In the genomic region with DNA sequence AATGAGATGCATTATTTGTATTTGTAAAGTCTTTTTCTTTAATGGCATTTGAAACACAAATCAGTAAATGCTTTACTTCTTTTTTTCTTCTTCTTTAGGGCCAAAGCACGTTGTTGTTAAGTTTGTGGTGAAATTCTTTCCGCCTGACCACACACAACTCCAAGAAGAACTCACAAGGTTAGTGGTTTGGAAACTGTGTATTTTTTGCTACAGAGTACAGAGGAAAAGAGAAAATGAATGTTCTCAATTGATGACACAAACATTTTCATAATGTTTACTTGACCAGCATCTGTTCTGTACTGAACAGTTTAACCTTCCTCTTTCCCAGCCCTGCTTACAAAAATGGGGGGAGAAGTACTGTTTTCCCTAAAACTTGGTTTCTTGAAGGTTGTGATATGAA, we compare ENCODE assay signal across 25 cellular contexts.
DNase-seq lines count a peak whose midpoint lies in the region; ATAC-seq and TF ChIP-seq lines count a peak whose summit lies in the region.
"Had no signal": no experiment of that assay in that cellular context is flagged by ENCODE, and none has a peak within 500 bp of the region (broad histone marks: within the 10 kb centered on the region; RNA-seq: fewer than 3 reads in every experiment).

No MANE protein-coding gene starts in this region.

- H3K9ac ChIP-seq in BLaER1 = no peak overlapping the region

- no peak for TF ChIP-seq CTCF in fibroblast of villous mesenchyme (IDR thresholded peaks at IDR 0.05; ENCODE audit: insufficient read depth, low read depth, low read length)
- TF ChIP-seq CTCF in nephron progenitor cell (IDR thresholded peaks at IDR 0.05) = no peak
- TF ChIP-seq CTCF in brain microvascular endothelial cell (IDR thresholded peaks at IDR 0.05; ENCODE audit: low read depth, low read length, missing control alignments) = no peak

- H4K20me1 ChIP-seq in BLaER1 = no peaks in the 10 kb centered on the region

- no peak overlapping the region for H3K4me3 Mint-ChIP-seq in nephron progenitor cell
- H3K4me3 Mint-ChIP-seq: activated naive CD8-positive, alpha-beta T cell treated with anti-CD3 and anti-CD28 coated beads for 36 hours; activated T-cell treated with anti-CD3 and anti-CD28 coated beads, Interleukin-2, amount 50 U/mL, for 72 hours; T-helper 1 cell treated with Interleukin-12 subunit alpha and Interleukin-12 subunit beta and Interleukin-4 antibody, amounts not matched to agents 30 μg/mL and 1 μg/mL, for 36 hours; WTC11 had no signal

- DNase-seq in RPMI7951 (ENCODE audit: low read depth) (peak; percentile 7), fibroblast of villous mesenchyme (ENCODE audit: low read depth) (peak; percentile 80), nephron progenitor cell (no peak), brain microvascular endothelial cell (no peak)
- DNase-seq in effector memory CD4-positive, alpha-beta T cell = no peak
- DNase-seq: activated naive CD8-positive, alpha-beta T cell treated with anti-CD3 and anti-CD28 coated beads for 36 hours; activated T-cell treated with anti-CD3 and anti-CD28 coated beads, Interleukin-2, amount 50 U/mL, for 72 hours; caudate nucleus; esophagus squamous epithelium; hippocampal formation; left ventricle myocardium inferior; NCI-H2081 treated with DMSO at 0.1 percent for 48 hours; NCI-H526; ovary; SIG-M5; stimulated activated CD4-positive, alpha-beta T cell treated with anti-CD3 and anti-CD28 coated beads, Interleukin-4, amount 100 ng/mL, for 1 hour had no signal

- H3K27ac Mint-ChIP-seq in nephron progenitor cell = peak overlapping the region; percentile 18
- H3K27ac Mint-ChIP-seq: activated naive CD8-positive, alpha-beta T cell treated with anti-CD3 and anti-CD28 coated beads for 36 hours; activated T-cell treated with anti-CD3 and anti-CD28 coated beads, Interleukin-2, amount 50 U/mL, for 72 hours; T-helper 1 cell treated with Interleukin-12 subunit alpha and Interleukin-12 subunit beta and Interleukin-4 antibody, amounts not matched to agents 30 μg/mL and 1 μg/mL, for 36 hours; WTC11 had no signal

- peaks cover 60% of the 10 kb centered on the region for H3K36me3 Mint-ChIP-seq in nephron progenitor cell (ENCODE audit: low read depth)
- H3K36me3 Mint-ChIP-seq: activated naive CD8-positive, alpha-beta T cell treated with anti-CD3 and anti-CD28 coated beads for 36 hours had no signal

- in situ Hi-C loops in brain microvascular endothelial cell (cut with HindIII; ENCODE audit: low pct_ligation_motif_present, low sequenced_read_pairs) = no loop called here

- peaks cover 18% of the 10 kb centered on the region for H3K4me1 ChIP-seq in BLaER1
- no peaks in the 10 kb centered on the region for H3K4me1 ChIP-seq in effector memory CD4-positive, alpha-beta T cell (ENCODE audit: control insufficient read depth, insufficient read depth, low read length, poor library complexity, severe bottlenecking)

- peak overlapping the region; percentile 16 for H3K27ac ChIP-seq in BLaER1
- no peak overlapping the region for H3K27ac ChIP-seq in brain microvascular endothelial cell
- no peak overlapping the region for H3K27ac ChIP-seq in effector memory CD4-positive, alpha-beta T cell (ENCODE audit: insufficient read depth, low read length, poor library complexity, severe bottlenecking)
- H3K27ac ChIP-seq: left ventricle myocardium inferior, ovary had no signal

- H3K27me3 Mint-ChIP-seq in nephron progenitor cell (ENCODE audit: low read depth, poor library complexity) = no peaks in the 10 kb centered on the region

- H3K27me3 ChIP-seq in BLaER1 (no peaks in the 10 kb centered on the region), brain microvascular endothelial cell (replicated peaks) (no peaks in the 10 kb centered on the region)
- peaks cover 3% of the 10 kb centered on the region for H3K27me3 ChIP-seq in effector memory CD4-positive, alpha-beta T cell (replicated peaks; ENCODE audit: control insufficient read depth, insufficient read depth, low read length, poor library complexity, severe bottlenecking)
- H3K27me3 ChIP-seq: esophagus squamous epithelium, ovary had no signal

- ATAC-seq in HG03521 (IDR thresholded peaks at IDR 0.05; ENCODE audit: unreplicated experiment) (no peak), GM21390 (IDR thresholded peaks at IDR 0.05; ENCODE audit: unreplicated experiment) (no peak)
- ATAC-seq: activated T-cell treated with anti-CD3 and anti-CD28 coated beads, Interleukin-2, amount 50 U/mL, for 72 hours; GM12878; K562; WTC11 had no signal

- peaks cover 85% of the 10 kb centered on the region for H3K4me1 Mint-ChIP-seq in nephron progenitor cell
- H3K4me1 Mint-ChIP-seq: activated naive CD8-positive, alpha-beta T cell treated with anti-CD3 and anti-CD28 coated beads for 36 hours had no signal

- H3K4me2 ChIP-seq in BLaER1 = peak overlapping the region; percentile 60

- H3K4me3 ChIP-seq in BLaER1 (no peak overlapping the region), fibroblast of villous mesenchyme (ENCODE audit: low read depth, low read length) (no peak overlapping the region), brain microvascular endothelial cell (ENCODE audit: low read depth, low read length) (no peak overlapping the region)
- H3K4me3 ChIP-seq in effector memory CD4-positive, alpha-beta T cell (ENCODE audit: insufficient read depth, low read depth, low read length, poor library complexity, severe bottlenecking) = no peak overlapping the region
- H3K4me3 ChIP-seq: esophagus squamous epithelium, GM12878, HAP-1, K562, left ventricle myocardium inferior, ovary, skin epidermis had no signal

- peaks cover 36% of the 10 kb centered on the region for H3K36me3 ChIP-seq in BLaER1
- H3K36me3 ChIP-seq in brain microvascular endothelial cell (replicated peaks) = no peaks in the 10 kb centered on the region
- no peaks in the 10 kb centered on the region for H3K36me3 ChIP-seq in effector memory CD4-positive, alpha-beta T cell (ENCODE audit: control insufficient read depth, insufficient read depth, low read length)
- H3K36me3 ChIP-seq: esophagus squamous epithelium, HAP-1, ovary had no signal

- H3K9me3 Mint-ChIP-seq in nephron progenitor cell = peaks cover 2% of the 10 kb centered on the region
- H3K9me3 Mint-ChIP-seq: activated naive CD8-positive, alpha-beta T cell treated with anti-CD3 and anti-CD28 coated beads for 36 hours; T-helper 1 cell treated with Interleukin-12 subunit alpha and Interleukin-12 subunit beta and Interleukin-4 antibody, amounts not matched to agents 30 μg/mL and 1 μg/mL, for 36 hours had no signal

- no peaks in the 10 kb centered on the region for H3K9me3 ChIP-seq in BLaER1
- no peaks in the 10 kb centered on the region for H3K9me3 ChIP-seq in effector memory CD4-positive, alpha-beta T cell (ENCODE audit: control insufficient read depth, low read length)
- H3K9me3 ChIP-seq: esophagus squamous epithelium, HAP-1, left ventricle myocardium inferior, ovary had no signal

Comparison
In these comparisons a context has a peak if more than half of its experiments do, and no peak if none do; other contexts are left out.
1. DNase-seq: peak in RPMI7951 (single experiment) and fibroblast of villous mesenchyme (single experiment); none in nephron progenitor cell (single experiment), brain microvascular endothelial cell (single experiment) and effector memory CD4-positive, alpha-beta T cell (0 of 3).